Comparison of ENCODE assay signal across 31 cellular contexts in the genomic region with DNA sequence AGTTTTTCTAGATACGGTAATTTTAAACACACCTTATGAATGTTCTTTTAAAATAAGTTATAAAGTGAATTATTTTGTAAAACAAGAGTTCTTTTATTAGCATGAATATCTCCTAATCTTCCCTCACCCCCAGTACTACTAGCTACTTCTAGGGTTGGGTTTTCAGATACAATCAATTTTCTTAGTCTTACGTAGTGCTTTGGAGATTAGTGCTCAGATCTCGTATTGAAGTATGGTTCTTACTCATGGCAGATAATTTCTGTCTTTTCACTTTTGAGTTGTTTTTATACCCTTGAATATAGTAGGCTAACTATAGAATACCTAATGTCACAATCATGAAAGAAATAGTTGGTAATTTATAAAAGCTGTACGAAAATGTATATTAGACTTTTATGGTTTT.
"Had no signal": no experiment of that assay in that cellular context is flagged by ENCODE, and none has a peak within 500 bp of the region (broad histone marks: within the 10 kb centered on the region; RNA-seq: fewer than 3 reads in every experiment).

No MANE protein-coding gene starts in this region.

- FAIRE-seq: endometrium, endothelial cell of umbilical vein had no signal

- H3K4me1 ChIP-seq: ascending aorta, breast epithelium, colonic mucosa, heart left ventricle had no signal

- H3K27ac ChIP-seq: ascending aorta, breast epithelium, cardiac muscle cell, colonic mucosa, epithelial cell of prostate, heart left ventricle, WERI-Rb-1 had no signal

- H3K9me3 ChIP-seq: ascending aorta, breast epithelium, colonic mucosa, heart left ventricle had no signal

- H3K4me3 ChIP-seq: ascending aorta, breast epithelium, cardiac muscle cell, colonic mucosa, heart left ventricle had no signal

- DNase-seq: activated B cell treated with CpG ODN at 0.5 μM for 24 hours; activated CD4-positive, alpha-beta memory T cell treated with anti-CD3 and anti-CD28 coated beads, Interleukin-2, amount 10 ng/mL, durations not matched to agents 7 days and 5 days; activated CD4-positive, alpha-beta T cell treated with anti-CD3 and anti-CD28 coated beads for 1 hour; activated CD4-positive, alpha-beta T cell treated with anti-CD3 and anti-CD28 coated beads for 4 hours; activated CD4-positive, alpha-beta T cell treated with anti-CD3 and anti-CD28 coated beads, Interleukin-2, amount 10 ng/mL, durations not matched to agents 7 days and 5 days; activated CD4-positive, alpha-beta T cell treated with anti-CD3 and anti-CD28 coated beads, Interleukin-2, amount 50 U/mL, for 4 hours; activated CD8-positive, alpha-beta memory T cell treated with anti-CD3 and anti-CD28 coated beads, Interleukin-2, amount 50 U/mL, for 48 hours; activated gamma-delta T cell; activated naive CD4-positive, alpha-beta T cell; activated naive CD4-positive, alpha-beta T cell treated with anti-CD3 and anti-CD28 coated beads, Interleukin-2, amount 10 ng/mL, durations not matched to agents 7 days and 5 days; activated naive CD8-positive, alpha-beta T cell treated with anti-CD3 and anti-CD28 coated beads, Interleukin-2, amount 10 ng/mL, durations not matched to agents 7 days and 5 days; activated T-cell treated with anti-CD3 and anti-CD28 coated beads for 4 hours; activated T-cell treated with anti-CD3 and anti-CD28 coated beads, Interleukin-2, amount 50 U/mL, for 24 hours; activated T-cell treated with anti-CD3 and anti-CD28 coated beads, Interleukin-2, amount 50 U/mL, for 72 hours; central memory CD4-positive, alpha-beta T cell; cerebellar nuclear complex; colonic mucosa; effector CD8-positive, alpha-beta T cell; foreskin fibroblast; heart left ventricle; T-helper 1 cell; T-helper 17 cell; T1000; WERI-Rb-1 had no signal

- ATAC-seq: activated naive CD4-positive, alpha-beta T cell treated with anti-CD3 and anti-CD28 coated beads, Interleukin-2, amount 50 U/mL, for 72 hours; activated T-cell treated with anti-CD3 and anti-CD28 coated beads, Interleukin-2, amount 50 U/mL, for 72 hours; heart left ventricle; T-helper 17 cell had no signal
